Comparison of ENCODE assay signal across 24 cellular contexts in the genomic region with DNA sequence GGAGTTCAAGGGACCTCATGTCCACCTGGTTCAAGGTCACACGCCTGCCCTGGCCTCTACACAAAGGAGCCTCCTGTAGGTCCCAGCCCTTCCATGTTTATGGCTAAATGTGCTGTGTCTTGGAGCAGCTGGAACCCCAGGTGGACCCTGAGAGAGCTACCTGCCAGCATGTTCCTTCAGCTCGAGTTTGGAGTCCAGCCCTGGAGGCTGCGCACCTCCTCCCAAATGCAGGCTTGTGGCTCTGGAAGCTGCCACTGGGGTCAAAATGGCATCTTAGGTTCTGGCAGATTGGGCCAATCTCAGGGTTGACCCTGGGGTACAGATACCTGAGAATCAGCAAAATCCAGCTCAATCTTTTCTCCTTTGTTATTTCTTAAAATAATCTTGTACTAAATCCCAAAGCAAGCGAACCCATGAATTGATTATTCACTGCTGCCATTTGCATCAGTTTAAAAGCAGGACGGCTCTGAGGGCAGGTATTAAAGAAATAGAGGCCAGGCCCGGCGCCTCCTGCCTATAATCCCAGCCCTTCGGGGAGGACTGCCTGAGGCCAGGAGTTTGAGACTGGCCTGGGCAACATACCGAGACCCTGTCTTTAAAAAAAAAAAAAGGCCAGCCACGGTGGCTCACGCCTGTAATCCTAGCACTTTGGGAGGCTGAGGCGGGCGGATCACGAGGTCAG. TPM values are rescaled to one million over a fixed set of nuclear protein-coding genes. Genes with fewer than 3 reads are reported as not detected.
A peak's percentile ranks its signal among the peaks of the same experiment; 100 is the strongest.
DNase-seq lines count a peak whose midpoint lies in the region; ATAC-seq, FAIRE-seq and TF ChIP-seq lines count a peak whose summit lies in the region.
"Had no signal": no experiment of that assay in that cellular context is flagged by ENCODE, and none has a peak within 500 bp of the region (broad histone marks: within the 10 kb centered on the region; RNA-seq: fewer than 3 reads in every experiment).

No MANE protein-coding gene starts in this region.

- POLR2A ChIA-PET in Caco-2 (lab: Charles Lee) (no interaction called here), GM12878 (lab: Charles Lee) (interaction anchor here (0.6 to 15.3 kb wide), 19 partner anchors 9 to 571 kb away, joined by 3 to 599 read pairs (median 6); a partner anchor contains a TSS)

- no peak for TF ChIP-seq EP300 in GM12878 (IDR thresholded peaks at IDR 0.05; ENCODE audit: borderline replicate concordance in 1 of 2, control insufficient read depth in 1 of 2, low read depth in 2 of 2, low read length in 2 of 2)

- TF ChIP-seq POLR2A in GM15510 (IDR thresholded peaks at IDR 0.05; ENCODE audit: borderline replicate concordance, extremely low read depth, insufficient read length) (peak; percentile 2), GM12878 (IDR thresholded peaks at IDR 0.05; ENCODE audit: low read depth, low read length) (no peak)

- H3K36me3 ChIP-seq in Caco-2 (ENCODE audit: control insufficient read depth, insufficient read depth, low read length) = no peaks in the 10 kb centered on the region
- 0 out of 4 replicates have a peak, but pooled peaks cover 0 to 9% of the 10 kb centered on the region in 2 experiments for H3K36me3 ChIP-seq in GM12878 (ENCODE audit: control insufficient read depth in 2 of 2, insufficient read depth in 2 of 2, low read length in 1 of 2)
- H3K36me3 ChIP-seq: MG63, Peyer's patch had no signal

- H3K4me1 ChIP-seq in Caco-2 = no peaks in the 10 kb centered on the region
- H3K4me1 ChIP-seq in GM12878 (ENCODE audit: control insufficient read depth, insufficient read depth, low read length) = peaks cover 64% of the 10 kb centered on the region

- no peaks in the 10 kb centered on the region for H4K20me1 ChIP-seq in GM12878 (ENCODE audit: control insufficient read depth, insufficient read depth)

- FAIRE-seq in GM12878 (lab: Jason Lieb, UNC) = no peak
- FAIRE-seq: A204.1, D721Med, H54 had no signal

- CTCF ChIA-PET in Caco-2 (lab: Charles Lee) (interaction anchor here (0.6 kb wide), 1 partner anchor 921 kb away, joined by 5 read pairs; no protein-coding TSS in a partner anchor), GM12878 (lab: Yijun Ruan, JAX) (interaction anchor here (0.9 to 11.0 kb wide), 11 partner anchors 9 to 227 kb away, joined by 3 to 234 read pairs (median 5); no protein-coding TSS in a partner anchor)

- no peaks in the 10 kb centered on the region for H3K27me3 ChIP-seq in Caco-2 (replicated peaks; ENCODE audit: control insufficient read depth, insufficient read depth, low read length)
- H3K27me3 ChIP-seq in GM12878 (replicated peaks in 1 of 2; ENCODE audit: control insufficient read depth in 2 of 2, insufficient read depth in 2 of 2, low read length in 1 of 2) = no peaks in the 10 kb centered on the region
- H3K27me3 ChIP-seq: MG63 had no signal

- H3K27ac ChIP-seq in GM12878 (ENCODE audit: control insufficient read depth, insufficient read depth) = peak overlapping the region; percentile 71
- H3K27ac ChIP-seq: HL-60 had no signal

- H2AFZ ChIP-seq in GM12878 (ENCODE audit: control insufficient read depth, low read depth, low read length) = no peak overlapping the region

- peak overlapping the region; percentile 93 for H3K9ac ChIP-seq in GM12878 (ENCODE audit: control insufficient read depth, insufficient read depth, low read length)

- peaks cover 23% of the 10 kb centered on the region for H3K36me3 Mint-ChIP-seq in Caco-2 (ENCODE audit: insufficient read depth, unreplicated experiment)
- H3K36me3 Mint-ChIP-seq in stimulated activated memory B cell treated with anti-CD40 and anti-IgM and Interleukin-4, amounts not matched to agents 10 μg/mL and 1 μg/mL and 100 μg/mL, for 72 hours = peaks cover 42% of the 10 kb centered on the region

- no peaks in the 10 kb centered on the region for H3K9me3 Mint-ChIP-seq in Caco-2 (ENCODE audit: unreplicated experiment)
- H3K9me3 Mint-ChIP-seq in stimulated activated memory B cell treated with anti-CD40 and anti-IgM and Interleukin-4, amounts not matched to agents 10 μg/mL and 1 μg/mL and 100 μg/mL, for 72 hours = no peaks in the 10 kb centered on the region
- H3K9me3 Mint-ChIP-seq: CD8-positive, alpha-beta memory T cell; HFFc6 had no signal

- H3K4me3 Mint-ChIP-seq in Caco-2 (ENCODE audit: unreplicated experiment) = no peak overlapping the region
- peak overlapping the region; percentile 92 for H3K4me3 Mint-ChIP-seq in stimulated activated memory B cell treated with anti-CD40 and anti-IgM and Interleukin-4, amounts not matched to agents 10 μg/mL and 1 μg/mL and 100 μg/mL, for 72 hours
- H3K4me3 Mint-ChIP-seq: HFFc6 had no signal

- TF ChIP-seq CTCF in Caco-2 (IDR thresholded peaks at IDR 0.05; ENCODE audit: insufficient read depth in 1 of 2, low read depth in 1 of 2, low read length in 1 of 2, severe bottlenecking in 1 of 2, unreplicated experiment in 1 of 2) = no peak
- TF ChIP-seq CTCF in GM12878 (IDR thresholded peaks at IDR 0.05 in 2 of 3, conservative IDR thresholded peaks at IDR 0.05 in 1 of 3; ENCODE audit: control insufficient read depth in 2 of 3, extremely low read depth in 1 of 3, insufficient read depth in 1 of 3, low read depth in 3 of 3, low read length in 3 of 3) = no peak

- H3K9me3 ChIP-seq in Caco-2 (no peaks in the 10 kb centered on the region), GM12878 (replicated peaks; ENCODE audit: control insufficient read depth, insufficient read depth, low read length) (no peaks in the 10 kb centered on the region)
- H3K9me3 ChIP-seq: MG63, Peyer's patch had no signal

- in situ Hi-C loops in GM12878 (cut with MboI) = no loop called here

- intact Hi-C loops in Caco-2 (cut with micrococcal nuclease; ENCODE audit: unreplicated experiment) = no loop called here
- intact Hi-C loops in GM12878 (cut with micrococcal nuclease; ENCODE audit: unreplicated experiment) = loop anchor here (5.0 kb wide), 1 partner anchor 91 kb away; a partner anchor contains a TSS

- DNase-seq in Caco-2 (no peak), GM12878 (ENCODE audit: low read depth, low spot score) (no peak), nucleus accumbens (lab: John Stamatoyannopoulos, UW) (no peak), SIG-M5 treated with dmso at 0.1 percent for 504 hours (lab: John Stamatoyannopoulos, UW; ENCODE audit: unreplicated experiment) (no peak)
- DNase-seq: C1 segment of cervical spinal cord; CD8-positive, alpha-beta memory T cell; HFFc6; MG63; NCI-H1048; NCI-H1436; NCI-H1930; NCI-H345; NCI-H526 treated with DMSO at 0.1 percent for 48 hours; SW 1271 had no signal

- H3K4me3 ChIP-seq in Caco-2 (ENCODE audit: low read depth, low read length) = no peak overlapping the region
- peak overlapping the region; percentile 58 for H3K4me3 ChIP-seq in GM12878
- H3K4me3 ChIP-seq: MG63 had no signal

- peaks cover 44% of the 10 kb centered on the region for H3K79me2 ChIP-seq in GM12878 (ENCODE audit: control insufficient read depth, insufficient read depth, low read length)

- H3K4me1 Mint-ChIP-seq in Caco-2 (ENCODE audit: low read depth, unreplicated experiment) = no peaks in the 10 kb centered on the region
- peaks cover 76% of the 10 kb centered on the region for H3K4me1 Mint-ChIP-seq in stimulated activated memory B cell treated with anti-CD40 and anti-IgM and Interleukin-4, amounts not matched to agents 10 μg/mL and 1 μg/mL and 100 μg/mL, for 72 hours

- no peak for TF ChIP-seq RAD21 in GM12878 (IDR thresholded peaks at IDR 0.05; ENCODE audit: insufficient read depth, low read depth, low read length)

- no peaks in the 10 kb centered on the region for H3K27me3 Mint-ChIP-seq in Caco-2 (ENCODE audit: insufficient read depth, unreplicated experiment)
- H3K27me3 Mint-ChIP-seq in stimulated activated memory B cell treated with anti-CD40 and anti-IgM and Interleukin-4, amounts not matched to agents 10 μg/mL and 1 μg/mL and 100 μg/mL, for 72 hours = no peaks in the 10 kb centered on the region

- WGBS in GM12878 (ENCODE audit: insufficient coverage, insufficient replicate concordance, low lambda C conversion rate, missing lambda C conversion rate) = 19% methylated on average over 14 of the region's 14 CpGs

- SMC1A ChIA-PET in GM12878 (lab: Charles Lee; ENCODE audit: uncharacterized antibody, unreplicated experiment) = interaction anchor here (0.9 to 15.4 kb wide), 9 partner anchors 9 to 225 kb away, joined by 3 to 321 read pairs (median 5); a partner anchor contains a TSS

- BruUV-seq in Caco-2 (replicated peaks; lab: Mats Ljungman, UMichigan) (TSS peak; percentile 19), GM12878 (replicated peaks; lab: Mats Ljungman, UMichigan) (TSS peak; percentile 70)

- RAD21 ChIA-PET in GM12878 (lab: Charles Lee; ENCODE audit: unreplicated experiment) = interaction anchor here (0.5 to 11.6 kb wide), 20 partner anchors 9 to 513 kb away, joined by 3 to 408 read pairs (median 4); a partner anchor contains a TSS

- H3K4me2 ChIP-seq in GM12878 (ENCODE audit: control insufficient read depth, insufficient read depth) = peak overlapping the region; percentile 79

- H3K27ac Mint-ChIP-seq in Caco-2 (ENCODE audit: unreplicated experiment) = no peak overlapping the region
- H3K27ac Mint-ChIP-seq in stimulated activated memory B cell treated with anti-CD40 and anti-IgM and Interleukin-4, amounts not matched to agents 10 μg/mL and 1 μg/mL and 100 μg/mL, for 72 hours = peak overlapping the region; percentile 96
- H3K27ac Mint-ChIP-seq: CD8-positive, alpha-beta memory T cell; HFFc6 had no signal

- no peak for ATAC-seq in GM12878
- ATAC-seq in stimulated activated memory B cell treated with anti-CD40 and anti-IgM and Interleukin-4, amounts not matched to agents 10 μg/mL and 1 μg/mL and 100 μg/mL, for 72 hours = no peak
- ATAC-seq in GM21619 (IDR thresholded peaks at IDR 0.05; ENCODE audit: unreplicated experiment) = no peak

RNA-seq across cellular contexts. Expression of a gene that starts 2.9 kb away (rescaled TPM):
- total RNA-seq in Caco-2 (2022) = 2.2 and 2.4 TPM in 2 replicates
- total RNA-seq in GM12878 (2013; cell fraction: nucleolus; rRNA removed) = 79.9 and 82.3 TPM in 2 replicates
- 35.9 and 37.6 TPM in 2 replicates for total RNA-seq in GM12878 (2014; rRNA removed)
- 22.3 and 23.2 TPM in 2 replicates for total RNA-seq in GM12878 (2014; rRNA removed; fragmentation: Illumina TruSeq; extraction: Trizol)
- 90.1 and 91.4 TPM in 2 replicates for total RNA-seq in GM12878 (2021)
- 30.0 TPM for polyA plus RNA-seq in GM12878 (2011; ENCODE audit: low read depth)
- polyA plus RNA-seq in GM12878 (2011; rRNA removed) = 9.7 and 16.4 TPM in 2 replicates
- polyA plus RNA-seq in GM12878 (2011; cell fraction: cytosol; rRNA removed) = 18.3 and 19.9 TPM in 2 replicates
- 43.6 and 44.2 TPM in 2 replicates for polyA plus RNA-seq in GM12878 (2011; cell fraction: nucleus; rRNA removed)
- polyA plus RNA-seq in GM12878 (2012) = 50.9 and 59.0 TPM in 2 replicates
- polyA plus RNA-seq in GM12878 (2014; fragmentation: Illumina TruSeq; extraction: Trizol) = 20.6 and 26.9 TPM in 2 replicates
- polyA plus RNA-seq in GM12878 (2014; fragmentation: Nextera tagmentation; extraction: Ambion mirVana) = 1 to 10 TPM; 6.9 to 9.6 TPM
- 42.3 and 43.0 TPM in 2 replicates for polyA plus RNA-seq in GM12878 (2014; rRNA removed)
- polyA plus RNA-seq in GM12878 (2016; fragmentation: Nextera tagmentation; extraction: Ambion mirVana) = 10 to 100 TPM; 26.6 to 30.4 TPM
- 24.8 and 41.5 TPM in 2 replicates for polyA minus RNA-seq in GM12878 (2011; rRNA and poly(A)+ RNA removed)
- polyA minus RNA-seq in GM12878 (2011; cell fraction: cytosol; rRNA and poly(A)+ RNA removed) = 20.1 and 23.4 TPM in 2 replicates
- polyA minus RNA-seq in GM12878 (2011; cell fraction: nucleus; rRNA and poly(A)+ RNA removed) = 12.0 and 20.7 TPM in 2 replicates

RNA-seq across cellular contexts. Expression of a gene that starts 8.9 kb away (rescaled TPM):
- total RNA-seq in Caco-2 (2022) (1.4 and 2.2 TPM in 2 replicates), GM12878 (2014; rRNA removed) (3.6 and 6.8 TPM in 2 replicates), GM12878 (2014; rRNA removed; fragmentation: Illumina TruSeq; extraction: Trizol) (0.22 and 0.28 TPM in 2 replicates), GM12878 (2021) (8.6 and 10.1 TPM in 2 replicates)
- total RNA-seq in GM12878 (2013; cell fraction: nucleolus; rRNA removed) = 10.3 and 11.3 TPM in 2 replicates
- 0.26 TPM for polyA plus RNA-seq in GM12878 (2011; ENCODE audit: low read depth)
- polyA plus RNA-seq in GM12878 (2011; rRNA removed) (0.06 and 0.08 TPM in 2 replicates), GM12878 (2014; fragmentation: Illumina TruSeq; extraction: Trizol) (0.06 TPM in 1 of 2 replicates, not detected in the other), GM12878 (2014; fragmentation: Nextera tagmentation; extraction: Ambion mirVana) (under 1 TPM; 0.13 to 0.40 TPM), GM12878 (2014; rRNA removed) (5.9 and 6.5 TPM in 2 replicates), GM12878 (2016; fragmentation: Nextera tagmentation; extraction: Ambion mirVana) (under 1 TPM; 0.20 to 0.27 TPM)
- 0.03 and 0.33 TPM in 2 replicates for polyA plus RNA-seq in GM12878 (2011; cell fraction: cytosol; rRNA removed)
- polyA plus RNA-seq in GM12878 (2011; cell fraction: nucleus; rRNA removed) = 2.4 and 3.6 TPM in 2 replicates
- 3.6 and 5.2 TPM in 2 replicates for polyA plus RNA-seq in GM12878 (2012)
- polyA minus RNA-seq in GM12878 (2011; rRNA and poly(A)+ RNA removed) = not detected in 2 replicates
- polyA minus RNA-seq in GM12878 (2011; cell fraction: cytosol; rRNA and poly(A)+ RNA removed) = not detected in 2 replicates
- 0.29 TPM in 1 of 2 replicates, not detected in the other for polyA minus RNA-seq in GM12878 (2011; cell fraction: nucleus; rRNA and poly(A)+ RNA removed)
- total RNA-seq: HFFc6, Peyer's patch, SK-MEL-5 had no signal
- polyA plus RNA-seq: CD8-positive, alpha-beta memory T cell had no signal

RNA-seq across cellular contexts. Expression of a gene that starts 23.2 kb away (rescaled TPM):
- 44.1 and 46.4 TPM in 2 replicates for total RNA-seq in Caco-2 (2022)
- total RNA-seq in GM12878 (2013; cell fraction: nucleolus; rRNA removed) = 125 and 139 TPM in 2 replicates
- total RNA-seq in GM12878 (2014; rRNA removed) = 145 and 158 TPM in 2 replicates
- 45.3 and 53.0 TPM in 2 replicates for total RNA-seq in GM12878 (2014; rRNA removed; fragmentation: Illumina TruSeq; extraction: Trizol)
- 81.6 and 84.4 TPM in 2 replicates for total RNA-seq in GM12878 (2021)
- 21.9 TPM for polyA plus RNA-seq in GM12878 (2011; ENCODE audit: low read depth)
- 26.6 and 67.9 TPM in 2 replicates for polyA plus RNA-seq in GM12878 (2011; rRNA removed)
- polyA plus RNA-seq in GM12878 (2011; cell fraction: cytosol; rRNA removed) = 113 and 161 TPM in 2 replicates
- polyA plus RNA-seq in GM12878 (2011; cell fraction: nucleus; rRNA removed) = 245 and 256 TPM in 2 replicates
- 42.1 and 48.8 TPM in 2 replicates for polyA plus RNA-seq in GM12878 (2012)
- polyA plus RNA-seq in GM12878 (2014; fragmentation: Illumina TruSeq; extraction: Trizol) = 9.8 and 38.9 TPM in 2 replicates
- polyA plus RNA-seq in GM12878 (2014; fragmentation: Nextera tagmentation; extraction: Ambion mirVana) = 10 to 100 TPM; 36.7 to 62.3 TPM
- 126 and 148 TPM in 2 replicates for polyA plus RNA-seq in GM12878 (2014; rRNA removed)
- 100 to 1,000 TPM; 177 to 212 TPM for polyA plus RNA-seq in GM12878 (2016; fragmentation: Nextera tagmentation; extraction: Ambion mirVana)
- polyA minus RNA-seq in GM12878 (2011; rRNA and poly(A)+ RNA removed) = 70.4 and 125 TPM in 2 replicates
- polyA minus RNA-seq in GM12878 (2011; cell fraction: cytosol; rRNA and poly(A)+ RNA removed) = 28.6 and 42.6 TPM in 2 replicates
- polyA minus RNA-seq in GM12878 (2011; cell fraction: nucleus; rRNA and poly(A)+ RNA removed) = 82.8 and 123 TPM in 2 replicates

RNA-seq across cellular contexts. Expression of a gene that starts 45.5 kb away (rescaled TPM):
- total RNA-seq in Caco-2 (2022) (2.2 TPM in 2 replicates), GM12878 (2014; rRNA removed) (1.1 and 1.5 TPM in 2 replicates), GM12878 (2014; rRNA removed; fragmentation: Illumina TruSeq; extraction: Trizol) (1.3 and 1.4 TPM in 2 replicates), GM12878 (2021) (1.7 and 1.9 TPM in 2 replicates)
- 1.1 and 1.5 TPM in 2 replicates for total RNA-seq in GM12878 (2013; cell fraction: nucleolus; rRNA removed)
- 0.22 TPM for polyA plus RNA-seq in GM12878 (2011; ENCODE audit: low read depth)
- polyA plus RNA-seq in GM12878 (2011; rRNA removed) (0.43 and 0.52 TPM in 2 replicates), GM12878 (2014; fragmentation: Illumina TruSeq; extraction: Trizol) (3.1 TPM in 2 replicates), GM12878 (2014; fragmentation: Nextera tagmentation; extraction: Ambion mirVana) (under 1 TPM; 0.39 to 0.60 TPM), GM12878 (2014; rRNA removed) (1.5 and 1.8 TPM in 2 replicates), GM12878 (2016; fragmentation: Nextera tagmentation; extraction: Ambion mirVana) (under 1 TPM; 0.05 to 0.15 TPM)
- polyA plus RNA-seq in GM12878 (2011; cell fraction: cytosol; rRNA removed) = 0.28 and 0.31 TPM in 2 replicates
- 0.59 and 0.82 TPM in 2 replicates for polyA plus RNA-seq in GM12878 (2011; cell fraction: nucleus; rRNA removed)
- 0.49 and 1.3 TPM in 2 replicates for polyA plus RNA-seq in GM12878 (2012)
- 0.52 and 0.73 TPM in 2 replicates for polyA minus RNA-seq in GM12878 (2011; rRNA and poly(A)+ RNA removed)
- not detected in 2 replicates for polyA minus RNA-seq in GM12878 (2011; cell fraction: cytosol; rRNA and poly(A)+ RNA removed)
- polyA minus RNA-seq in GM12878 (2011; cell fraction: nucleus; rRNA and poly(A)+ RNA removed) = 0.19 and 0.36 TPM in 2 replicates
- total RNA-seq: HT1080, Peyer's patch had no signal
- polyA plus RNA-seq: CD8-positive, alpha-beta memory T cell had no signal
